ENCODE assay signal across 1 cellular context in genomic region chr2:68441179-68441993, GRCh38.
A peak's percentile ranks its signal among the peaks of the same experiment; 100 is the strongest.
TF ChIP-seq lines count a peak whose summit lies in the region.

No MANE protein-coding gene starts in this region.

TF ChIP-seq in GM12878, 131 proteins besides CTCF, POLR2A, EP300 and RAD21 (continued from another document and continues in another):
- TF ChIP-seq, protein P1, sequence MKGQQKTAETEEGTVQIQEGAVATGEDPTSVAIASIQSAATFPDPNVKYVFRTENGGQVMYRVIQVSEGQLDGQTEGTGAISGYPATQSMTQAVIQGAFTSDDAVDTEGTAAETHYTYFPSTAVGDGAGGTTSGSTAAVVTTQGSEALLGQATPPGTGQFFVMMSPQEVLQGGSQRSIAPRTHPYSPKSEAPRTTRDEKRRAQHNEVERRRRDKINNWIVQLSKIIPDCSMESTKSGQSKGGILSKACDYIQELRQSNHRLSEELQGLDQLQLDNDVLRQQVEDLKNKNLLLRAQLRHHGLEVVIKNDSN (IDR thresholded peaks at IDR 0.05; ENCODE audit: borderline replicate concordance, extremely low read length, insufficient read depth, low read depth, low read length): no peak
- TF ChIP-seq MTA2 (IDR thresholded peaks at IDR 0.05; ENCODE audit: low read depth): peak; percentile 79
- TF ChIP-seq NBN (IDR thresholded peaks at IDR 0.05): peak; percentile 93
- no peak for TF ChIP-seq POLR2AphosphoS5 (IDR thresholded peaks at IDR 0.05; ENCODE audit: low read length)
- peak; percentile 96 for TF ChIP-seq TBL1XR1 (IDR thresholded peaks at IDR 0.05; ENCODE audit: low read depth, low read length)
- peak; percentile 94 for TF ChIP-seq SPI1 (IDR thresholded peaks at IDR 0.05; ENCODE audit: borderline replicate concordance, insufficient read depth, low read depth, low read length)
- TF ChIP-seq YY1 (IDR thresholded peaks at IDR 0.05; ENCODE audit: low read depth, low read length): peak; percentile 89
- TF ChIP-seq STAT3 (IDR thresholded peaks at IDR 0.05; ENCODE audit: low read depth, low read length): no peak
- TF ChIP-seq SP1 (IDR thresholded peaks at IDR 0.05; ENCODE audit: low read depth, low read length): peak; percentile 47
- no peak for TF ChIP-seq NFXL1 (IDR thresholded peaks at IDR 0.05; ENCODE audit: borderline replicate concordance)
- peak; percentile 86 to 87 for TF ChIP-seq IKZF2 (IDR thresholded peaks at IDR 0.05)
- no peak for TF ChIP-seq STAT1 (conservative IDR thresholded peaks at IDR 0.05)
- peak; percentile 92 for TF ChIP-seq EED (IDR thresholded peaks at IDR 0.05; ENCODE audit: low read depth)
- peak; percentile 84 for TF ChIP-seq ZNF24 (IDR thresholded peaks at IDR 0.05)
- TF ChIP-seq ATF2 (IDR thresholded peaks at IDR 0.05; ENCODE audit: low read length): peak; percentile 91
- TF ChIP-seq TCF3 (IDR thresholded peaks at IDR 0.05; ENCODE audit: borderline replicate concordance, insufficient read depth, low read depth, low read length): peak; percentile 47; the same call in 1 of the 2 replicates
- TF ChIP-seq HDGF (IDR thresholded peaks at IDR 0.05): 0 out of 2 replicates have a peak, but pooled peaks have one; percentile 36
- TF ChIP-seq SUZ12 (IDR thresholded peaks at IDR 0.05; ENCODE audit: unreplicated experiment): no peak
- 0 out of 2 replicates have a peak, but pooled peaks have one; percentile 37 for TF ChIP-seq CHD1 (IDR thresholded peaks at IDR 0.05; ENCODE audit: low read depth, low read length)
- TF ChIP-seq MAX (IDR thresholded peaks at IDR 0.05; ENCODE audit: low read depth, low read length): no peak
- TF ChIP-seq MXI1 (IDR thresholded peaks at IDR 0.05; ENCODE audit: low read depth, low read length): peak; percentile 63; the same call in 1 of the 2 replicates
- 0 out of 2 replicates have a peak, but pooled peaks have one; percentile 45 for TF ChIP-seq RCOR1 (conservative IDR thresholded peaks at IDR 0.05; ENCODE audit: low read depth, low read length)
- peak; percentile 61; the same call in 1 of the 2 replicates for TF ChIP-seq CHD2 (IDR thresholded peaks at IDR 0.05; ENCODE audit: borderline replicate concordance, low read depth, low read length)
- peak; percentile 91 for TF ChIP-seq MEF2B (IDR thresholded peaks at IDR 0.05; ENCODE audit: partially characterized antibody, poor library complexity, severe bottlenecking)
- no peak for TF ChIP-seq TAF1 (IDR thresholded peaks at IDR 0.05; ENCODE audit: borderline replicate concordance, low read depth, low read length)
- no peak for TF ChIP-seq SMAD1 (IDR thresholded peaks at IDR 0.05; ENCODE audit: low read depth, partially characterized antibody)
- TF ChIP-seq, protein P2, sequence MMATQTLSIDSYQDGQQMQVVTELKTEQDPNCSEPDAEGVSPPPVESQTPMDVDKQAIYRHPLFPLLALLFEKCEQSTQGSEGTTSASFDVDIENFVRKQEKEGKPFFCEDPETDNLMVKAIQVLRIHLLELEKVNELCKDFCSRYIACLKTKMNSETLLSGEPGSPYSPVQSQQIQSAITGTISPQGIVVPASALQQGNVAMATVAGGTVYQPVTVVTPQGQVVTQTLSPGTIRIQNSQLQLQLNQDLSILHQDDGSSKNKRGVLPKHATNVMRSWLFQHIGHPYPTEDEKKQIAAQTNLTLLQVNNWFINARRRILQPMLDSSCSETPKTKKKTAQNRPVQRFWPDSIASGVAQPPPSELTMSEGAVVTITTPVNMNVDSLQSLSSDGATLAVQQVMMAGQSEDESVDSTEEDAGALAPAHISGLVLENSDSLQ (IDR thresholded peaks at IDR 0.05): peak; percentile 53; the same call in 1 of the 2 replicates
- no peak for TF ChIP-seq ZNF622 (IDR thresholded peaks at IDR 0.05)
- peak; percentile 37; the same call in 1 of the 2 replicates for TF ChIP-seq BMI1 (IDR thresholded peaks at IDR 0.05; ENCODE audit: borderline replicate concordance)
- peak; percentile 93 for TF ChIP-seq NFIC (IDR thresholded peaks at IDR 0.05; ENCODE audit: low read depth, low read length)
- peak; percentile 41; the same call in 1 of the 2 replicates for TF ChIP-seq ESRRA (IDR thresholded peaks at IDR 0.05; ENCODE audit: low read length)
- no peak for TF ChIP-seq FOS (IDR thresholded peaks at IDR 0.05; ENCODE audit: borderline replicate concordance, extremely low read depth, insufficient read length)
- TF ChIP-seq, protein P3, sequence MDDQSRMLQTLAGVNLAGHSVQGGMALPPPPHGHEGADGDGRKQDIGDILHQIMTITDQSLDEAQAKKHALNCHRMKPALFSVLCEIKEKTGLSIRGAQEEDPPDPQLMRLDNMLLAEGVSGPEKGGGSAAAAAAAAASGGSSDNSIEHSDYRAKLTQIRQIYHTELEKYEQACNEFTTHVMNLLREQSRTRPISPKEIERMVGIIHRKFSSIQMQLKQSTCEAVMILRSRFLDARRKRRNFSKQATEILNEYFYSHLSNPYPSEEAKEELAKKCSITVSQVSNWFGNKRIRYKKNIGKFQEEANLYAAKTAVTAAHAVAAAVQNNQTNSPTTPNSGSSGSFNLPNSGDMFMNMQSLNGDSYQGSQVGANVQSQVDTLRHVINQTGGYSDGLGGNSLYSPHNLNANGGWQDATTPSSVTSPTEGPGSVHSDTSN (IDR thresholded peaks at IDR 0.05; ENCODE audit: insufficient replicate concordance, low read depth, low read length): no peak
- TF ChIP-seq SREBF1 (IDR thresholded peaks at IDR 0.05; ENCODE audit: low read length): 0 out of 2 replicates have a peak, but pooled peaks have one; percentile 6
- peak; percentile 73; the same call in 1 of the 2 replicates for TF ChIP-seq ZNF592 (IDR thresholded peaks at IDR 0.05)
- TF ChIP-seq MTA3 (IDR thresholded peaks at IDR 0.05; ENCODE audit: borderline replicate concordance, low read length): peak; percentile 86; the same call in 1 of the 2 replicates
- TF ChIP-seq SMAD5 (IDR thresholded peaks at IDR 0.05; ENCODE audit: low read depth): 0 out of 2 replicates have a peak, but pooled peaks have one; percentile 23
- TF ChIP-seq SMARCA5 (IDR thresholded peaks at IDR 0.05): peak; percentile 85; the same call in 1 of the 2 replicates
- TF ChIP-seq HDAC6 (IDR thresholded peaks at IDR 0.05; ENCODE audit: unreplicated experiment): no peak
- TF ChIP-seq CBX5 (IDR thresholded peaks at IDR 0.05; ENCODE audit: low read depth): peak; percentile 98
- TF ChIP-seq, protein P4, sequence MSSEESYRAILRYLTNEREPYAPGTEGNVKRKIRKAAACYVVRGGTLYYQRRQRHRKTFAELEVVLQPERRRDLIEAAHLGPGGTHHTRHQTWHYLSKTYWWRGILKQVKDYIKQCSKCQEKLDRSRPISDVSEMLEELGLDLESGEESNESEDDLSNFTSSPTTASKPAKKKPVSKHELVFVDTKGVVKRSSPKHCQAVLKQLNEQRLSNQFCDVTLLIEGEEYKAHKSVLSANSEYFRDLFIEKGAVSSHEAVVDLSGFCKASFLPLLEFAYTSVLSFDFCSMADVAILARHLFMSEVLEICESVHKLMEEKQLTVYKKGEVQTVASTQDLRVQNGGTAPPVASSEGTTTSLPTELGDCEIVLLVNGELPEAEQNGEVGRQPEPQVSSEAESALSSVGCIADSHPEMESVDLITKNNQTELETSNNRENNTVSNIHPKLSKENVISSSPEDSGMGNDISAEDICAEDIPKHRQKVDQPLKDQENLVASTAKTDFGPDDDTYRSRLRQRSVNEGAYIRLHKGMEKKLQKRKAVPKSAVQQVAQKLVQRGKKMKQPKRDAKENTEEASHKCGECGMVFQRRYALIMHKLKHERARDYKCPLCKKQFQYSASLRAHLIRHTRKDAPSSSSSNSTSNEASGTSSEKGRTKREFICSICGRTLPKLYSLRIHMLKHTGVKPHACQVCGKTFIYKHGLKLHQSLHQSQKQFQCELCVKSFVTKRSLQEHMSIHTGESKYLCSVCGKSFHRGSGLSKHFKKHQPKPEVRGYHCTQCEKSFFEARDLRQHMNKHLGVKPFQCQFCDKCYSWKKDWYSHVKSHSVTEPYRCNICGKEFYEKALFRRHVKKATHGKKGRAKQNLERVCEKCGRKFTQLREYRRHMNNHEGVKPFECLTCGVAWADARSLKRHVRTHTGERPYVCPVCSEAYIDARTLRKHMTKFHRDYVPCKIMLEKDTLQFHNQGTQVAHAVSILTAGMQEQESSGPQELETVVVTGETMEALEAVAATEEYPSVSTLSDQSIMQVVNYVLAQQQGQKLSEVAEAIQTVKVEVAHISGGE (CRISPR knock-in tag; IDR thresholded peaks at IDR 0.05): no peak
- 0 out of 2 replicates have a peak, but pooled peaks have one; percentile 32 for TF ChIP-seq PAX8 (IDR thresholded peaks at IDR 0.05)
- peak; percentile 86 for TF ChIP-seq TCF12 (IDR thresholded peaks at IDR 0.05; ENCODE audit: low read depth, low read length)
- TF ChIP-seq PAX5 (IDR thresholded peaks at IDR 0.05; ENCODE audit: borderline replicate concordance, low read depth, low read length): peak; percentile 72; the same call in 1 of the 2 replicates
- peak; percentile 86 for TF ChIP-seq BCL11A (IDR thresholded peaks at IDR 0.05; ENCODE audit: low read depth, low read length)
- TF ChIP-seq POLR2AphosphoS2 (IDR thresholded peaks at IDR 0.05; ENCODE audit: low read depth, low read length): no peak
- peak; percentile 57; the same call in 1 of the 2 replicates for TF ChIP-seq GATAD2B (conservative IDR thresholded peaks at IDR 0.05; ENCODE audit: low read depth)
- TF ChIP-seq ATF7 (IDR thresholded peaks at IDR 0.05; ENCODE audit: low read depth): peak; percentile 83
- no peak for TF ChIP-seq CBX3 (IDR thresholded peaks at IDR 0.05; ENCODE audit: borderline replicate concordance, low read depth)
- no peak for TF ChIP-seq NFYA (IDR thresholded peaks at IDR 0.05; ENCODE audit: borderline replicate concordance, low read depth, low read length)
- TF ChIP-seq RBBP5 (conservative IDR thresholded peaks at IDR 0.05): no peak
